ENCODE assay signal across 9 cellular contexts in genomic region chr7:44460325-44460724, GRCh38. TPM values are rescaled to one million over a fixed set of nuclear protein-coding genes. Genes with fewer than 3 reads are reported as not detected.
A peak's percentile ranks its signal among the peaks of the same experiment; 100 is the strongest.
DNase-seq lines count a peak whose midpoint lies in the region; ATAC-seq and TF ChIP-seq lines count a peak whose summit lies in the region.
"Had no signal": no experiment of that assay in that cellular context is flagged by ENCODE, and none has a peak within 500 bp of the region (broad histone marks: within the 10 kb centered on the region; RNA-seq: fewer than 3 reads in every experiment).

No MANE protein-coding gene starts in this region.

- H3K9me3 Mint-ChIP-seq in naive B cell: no peaks in the 10 kb centered on the region

- no peak overlapping the region for H3K27ac ChIP-seq in esophagus squamous epithelium
- no peak overlapping the region for H3K27ac ChIP-seq in vagina
- H3K27ac ChIP-seq: neutrophil had no signal

- no peak for TF ChIP-seq CTCF in esophagus squamous epithelium (IDR thresholded peaks at IDR 0.05)
- no peak for TF ChIP-seq CTCF in vagina (IDR thresholded peaks at IDR 0.05)

- peaks cover 46 to 74% (median 64%) of the 10 kb centered on the region in 3 donors for H3K4me1 Mint-ChIP-seq in naive B cell

- no peaks in the 10 kb centered on the region for H3K27me3 Mint-ChIP-seq in naive B cell

- H3K4me3 Mint-ChIP-seq in naive B cell: peak overlapping the region; percentile 5 to 85 (median 50)

- DNase-seq in cardiac septum (ENCODE audit: low spot score): peak; percentile 10
- DNase-seq in Right ventricle myocardium superior: no peak
- peak; percentile 64 for DNase-seq in T-helper 22 cell (ENCODE audit: low read depth)
- DNase-seq in naive B cell: peak; percentile 73
- DNase-seq in esophagus squamous epithelium (lab: John Stamatoyannopoulos, UW): no peak
- DNase-seq in HK-2 (ENCODE audit: unreplicated experiment): no peak
- DNase-seq in vagina (ENCODE audit: extremely low spot score in 2 of 2): no peak

- H3K4me1 ChIP-seq in esophagus squamous epithelium (peaks cover 0 to 14% (median 3%) of the 10 kb centered on the region in 3 donors), vagina (peaks cover 16% of the 10 kb centered on the region)

- H3K36me3 ChIP-seq in esophagus squamous epithelium: peaks cover 0 to 72% (median 0%) of the 10 kb centered on the region in 3 donors
- no peaks in the 10 kb centered on the region for H3K36me3 ChIP-seq in vagina

- intact Hi-C loops in cardiac septum (cut with DNase I): no loop called here
- intact Hi-C loops in Right ventricle myocardium superior (cut with DNase I): no loop called here
- intact Hi-C loops in esophagus squamous epithelium (cut with DNase I): no loop called here
- intact Hi-C loops in vagina (cut with DNase I): no loop called here

- H3K4me3 ChIP-seq in esophagus squamous epithelium (no peak overlapping the region), vagina (no peak overlapping the region)

- TF ChIP-seq POLR2A in esophagus squamous epithelium (IDR thresholded peaks at IDR 0.05): no peak
- no peak for TF ChIP-seq POLR2A in vagina (IDR thresholded peaks at IDR 0.05)

- peaks cover 10 to 21% of the 10 kb centered on the region in 2 donors for H3K36me3 Mint-ChIP-seq in naive B cell

- H3K27me3 ChIP-seq in esophagus squamous epithelium (no peaks in the 10 kb centered on the region), vagina (no peaks in the 10 kb centered on the region)
- H3K27me3 ChIP-seq: neutrophil had no signal

- 53% methylated on average over 3 of the region's 3 CpGs for WGBS in esophagus squamous epithelium, 2 donors

- H3K27ac Mint-ChIP-seq in naive B cell: peak overlapping the region in 4 of 6 donors; percentile 33 to 83 (median 46)

- no peaks in the 10 kb centered on the region for H3K9me3 ChIP-seq in esophagus squamous epithelium
- no peaks in the 10 kb centered on the region for H3K9me3 ChIP-seq in vagina
- H3K9me3 ChIP-seq: neutrophil had no signal

- no peak for ATAC-seq in Right ventricle myocardium superior (ENCODE audit: poor library complexity)
- ATAC-seq in HG03095 (IDR thresholded peaks at IDR 0.05; ENCODE audit: unreplicated experiment): peak; percentile 97
- ATAC-seq in naive B cell (ENCODE audit: low read depth in 2 of 2): peak; percentile 100

RNA-seq across cellular contexts. Expression of gene NUDCD3, which starts 30.1 kb away (rescaled TPM):
- total RNA-seq in cardiac septum (90.3 TPM), Right ventricle myocardium superior (107 TPM), esophagus squamous epithelium (10 to 100 TPM; 33.5 to 54.0 (median 47.0) TPM), vagina (48.6 TPM)
- 10 to 100 TPM; 32.8 to 70.2 (median 64.4) TPM for polyA plus RNA-seq in naive B cell (ENCODE audit: low read depth in 6 of 6)

Comparison
In these comparisons a context has a peak if more than half of its experiments do, and no peak if none do; other contexts are left out.
1. DNase-seq: peak in cardiac septum (single experiment), T-helper 22 cell (single experiment) and naive B cell (single experiment); none in Right ventricle myocardium superior (single experiment), esophagus squamous epithelium (single experiment), HK-2 (single experiment) and vagina (0 of 2).